ENCODE assay signal across 21 cellular contexts in the genomic region with DNA sequence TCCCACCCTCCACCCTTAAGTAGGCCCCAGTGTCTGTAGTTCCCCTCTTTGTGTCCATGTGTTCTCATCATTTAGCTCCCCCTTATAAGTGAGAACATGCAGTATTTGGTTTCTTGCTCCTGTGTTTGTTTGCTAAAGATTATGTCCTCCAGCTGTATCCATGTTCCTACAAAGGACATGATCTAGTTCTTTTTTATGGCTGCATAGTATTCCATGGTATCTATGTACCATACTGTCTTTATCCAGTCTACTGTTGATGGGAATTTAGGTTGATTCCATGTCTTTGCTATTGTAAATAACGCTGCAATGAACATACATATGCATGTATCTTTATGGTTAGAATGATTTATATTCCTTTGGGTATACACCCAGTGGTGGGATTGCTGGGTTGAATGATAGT.
A peak's percentile ranks its signal among the peaks of the same experiment; 100 is the strongest.
DNase-seq lines count a peak whose midpoint lies in the region; ATAC-seq and TF ChIP-seq lines count a peak whose summit lies in the region.
"Had no signal": no experiment of that assay in that cellular context is flagged by ENCODE, and none has a peak within 500 bp of the region (broad histone marks: within the 10 kb centered on the region; RNA-seq: fewer than 3 reads in every experiment).

No MANE protein-coding gene starts in this region.

- ATAC-seq in activated CD8-positive, alpha-beta memory T cell treated with anti-CD3 and anti-CD28 coated beads, Interleukin-2, amount 10 ng/mL, durations not matched to agents 7 days and 5 days: no peak
- ATAC-seq in HG03439 (IDR thresholded peaks at IDR 0.05; ENCODE audit: unreplicated experiment): no peak
- ATAC-seq: GM23338 had no signal

- CTCF ChIA-PET in activated CD8-positive, alpha-beta memory T cell treated with anti-CD3 and anti-CD28 coated beads, Interleukin-2, amount 10 ng/mL, durations not matched to agents 7 days and 5 days (lab: Charles Lee): interaction anchor here (0.6 to 2.4 kb wide), 3 partner anchors 10 to 311 kb away, joined by 3 to 9 read pairs (median 6); no protein-coding TSS in a partner anchor
- CTCF ChIA-PET in CD4-positive, alpha-beta memory T cell (lab: Charles Lee; ENCODE audit: partially characterized antibody): interaction anchor here (0.6 to 1.3 kb wide), 3 partner anchors 47 to 114 kb away, joined by 3 read pairs; no protein-coding TSS in a partner anchor

- no peaks in the 10 kb centered on the region for H3K9me3 ChIP-seq in CD4-positive, alpha-beta memory T cell (ENCODE audit: control insufficient read depth in 1 of 2, low read length in 2 of 2)

- TF ChIP-seq CTCF in brain (conservative IDR thresholded peaks at IDR 0.05) (no peak), nephron (IDR thresholded peaks at IDR 0.05; ENCODE audit: unreplicated experiment in 3 of 3) (no peak)

- H3K36me3 Mint-ChIP-seq in activated CD8-positive, alpha-beta memory T cell treated with anti-CD3 and anti-CD28 coated beads, Interleukin-2, amount 10 ng/mL, durations not matched to agents 7 days and 5 days: peaks cover 74% of the 10 kb centered on the region
- peaks cover 91 to 95% of the 10 kb centered on the region in 2 donors for H3K36me3 Mint-ChIP-seq in CD4-positive, alpha-beta memory T cell
- H3K36me3 Mint-ChIP-seq in brain (peaks cover 25% of the 10 kb centered on the region), nephron (ENCODE audit: low read depth) (peaks cover 8% of the 10 kb centered on the region)

- H3K36me3 ChIP-seq in CD4-positive, alpha-beta memory T cell (ENCODE audit: insufficient read depth, low read length): peaks cover 63% of the 10 kb centered on the region

- H3K27me3 ChIP-seq in CD4-positive, alpha-beta memory T cell (ENCODE audit: insufficient read depth, low read length): no peaks in the 10 kb centered on the region
- H3K27me3 ChIP-seq: BLaER1 treated with 17β-estradiol and CSF1 and Interleukin-3, amounts not matched to agents 10 nM and 100 nM had no signal

- no peaks in the 10 kb centered on the region for H3K27me3 Mint-ChIP-seq in activated CD8-positive, alpha-beta memory T cell treated with anti-CD3 and anti-CD28 coated beads, Interleukin-2, amount 10 ng/mL, durations not matched to agents 7 days and 5 days
- H3K27me3 Mint-ChIP-seq in CD4-positive, alpha-beta memory T cell: no peaks in the 10 kb centered on the region
- H3K27me3 Mint-ChIP-seq in brain (no peaks in the 10 kb centered on the region), nephron (ENCODE audit: low read depth) (no peaks in the 10 kb centered on the region)

- H3K4me1 ChIP-seq in CD4-positive, alpha-beta memory T cell (ENCODE audit: insufficient read depth, low read length): peaks cover 29% of the 10 kb centered on the region

- H3K27ac ChIP-seq in CD4-positive, alpha-beta memory T cell (ENCODE audit: low read depth, low read length): no peak overlapping the region
- H3K27ac ChIP-seq: BLaER1 treated with 17β-estradiol and CSF1 and Interleukin-3, amounts not matched to agents 10 nM and 100 nM; PC-9; RWPE1 had no signal

- H3K4me1 Mint-ChIP-seq in activated CD8-positive, alpha-beta memory T cell treated with anti-CD3 and anti-CD28 coated beads, Interleukin-2, amount 10 ng/mL, durations not matched to agents 7 days and 5 days: peaks cover 10% of the 10 kb centered on the region
- H3K4me1 Mint-ChIP-seq in CD4-positive, alpha-beta memory T cell: peaks cover 29 to 45% (median 35%) of the 10 kb centered on the region in 4 donors
- H3K4me1 Mint-ChIP-seq in brain (peaks cover 56% of the 10 kb centered on the region), nephron (peaks cover 36% of the 10 kb centered on the region)

- intact Hi-C loops in CD4-positive, alpha-beta memory T cell (cut with micrococcal nuclease): no loop called here

- POLR2A ChIA-PET in CD4-positive, alpha-beta memory T cell (lab: Charles Lee; ENCODE audit: partially characterized antibody): no interaction called here

- peak overlapping the region; percentile 68 for H3K27ac Mint-ChIP-seq in activated CD8-positive, alpha-beta memory T cell treated with anti-CD3 and anti-CD28 coated beads, Interleukin-2, amount 10 ng/mL, durations not matched to agents 7 days and 5 days
- H3K27ac Mint-ChIP-seq in CD4-positive, alpha-beta memory T cell: peak overlapping the region in 4 of 7 donors; percentile 5 to 75 (median 8)
- peak overlapping the region in 3 of 5 experiments; percentile 54 to 80 (median 71) for H3K27ac Mint-ChIP-seq in brain
- H3K27ac Mint-ChIP-seq in nephron: peak overlapping the region in 2 of 3 experiments; percentile 82 to 84
- H3K27ac Mint-ChIP-seq: GM23338 had no signal

- no peak for DNase-seq in activated CD8-positive, alpha-beta memory T cell treated with anti-CD3 and anti-CD28 coated beads, Interleukin-2, amount 10 ng/mL, durations not matched to agents 7 days and 5 days
- DNase-seq in activated CD8-positive, alpha-beta memory T cell treated with anti-CD3 and anti-CD28 coated beads, Interleukin-2, amount 50 U/mL, for 4 hours: no peak
- DNase-seq in CD4-positive, alpha-beta memory T cell: no peak
- DNase-seq in GM19240 (ENCODE audit: insufficient read length, low spot score): no peak
- DNase-seq: DMS 273 treated with DMSO at 0.1 percent for 48 hours, DND-41, HCEC 1CT, MM.1S, NCI-H1092, NCI-H1436 treated with DMSO at 0.1 percent for 48 hours, NCI-H2029 treated with DMSO at 0.1 percent for 48 hours, NCI-H2171, NCI-H526, PC-9, SIG-M5 had no signal

- no peaks in the 10 kb centered on the region for H3K9me3 Mint-ChIP-seq in activated CD8-positive, alpha-beta memory T cell treated with anti-CD3 and anti-CD28 coated beads, Interleukin-2, amount 10 ng/mL, durations not matched to agents 7 days and 5 days (ENCODE audit: low read depth)
- peaks cover 0 to 3% (median 0%) of the 10 kb centered on the region in 8 donors for H3K9me3 Mint-ChIP-seq in CD4-positive, alpha-beta memory T cell
- H3K9me3 Mint-ChIP-seq in brain (peaks cover 0 to 8% (median 5%) of the 10 kb centered on the region in 5 experiments), nephron (no peaks in the 10 kb centered on the region)
- H3K9me3 Mint-ChIP-seq: GM23338 had no signal

- no peak overlapping the region for H3K4me3 ChIP-seq in CD4-positive, alpha-beta memory T cell (ENCODE audit: low read length in 2 of 2)
- H3K4me3 ChIP-seq: BLaER1 treated with 17β-estradiol and CSF1 and Interleukin-3, amounts not matched to agents 10 nM and 100 nM; GM23338; PC-9 had no signal

- H3K4me3 Mint-ChIP-seq in activated CD8-positive, alpha-beta memory T cell treated with anti-CD3 and anti-CD28 coated beads, Interleukin-2, amount 10 ng/mL, durations not matched to agents 7 days and 5 days: no peak overlapping the region
- no peak overlapping the region for H3K4me3 Mint-ChIP-seq in CD4-positive, alpha-beta memory T cell
- H3K4me3 Mint-ChIP-seq in brain (no peak overlapping the region), nephron (no peak overlapping the region)
- H3K4me3 Mint-ChIP-seq: GM23338 had no signal

Comparison
In these comparisons a context has a peak if more than half of its experiments do, and no peak if none do; other contexts are left out.
1. H3K27ac Mint-ChIP-seq: peak in every context shown above with its lines; median percentile 83 in nephron; 71 in brain; 68 in activated CD8-positive, alpha-beta memory T cell treated with anti-CD3 and anti-CD28 coated beads, Interleukin-2, amount 10 ng/mL, durations not matched to agents 7 days and 5 days; 8 in CD4-positive, alpha-beta memory T cell.